In genomic region chr4:76087007-76087769, GRCh38 we compare ENCODE assay signal across 8 cellular contexts. TPM values are rescaled to one million over a fixed set of nuclear protein-coding genes. Genes with fewer than 3 reads are reported as not detected.
A peak's percentile ranks its signal among the peaks of the same experiment; 100 is the strongest.
DNase-seq lines count a peak whose midpoint lies in the region; ATAC-seq and TF ChIP-seq lines count a peak whose summit lies in the region.

No MANE protein-coding gene starts in this region.

- H3K27me3 ChIP-seq in colonic mucosa, result no peaks in the 10 kb centered on the region

- no peaks in the 10 kb centered on the region for H3K36me3 ChIP-seq in colonic mucosa

- no peak overlapping the region for H3K27ac Mint-ChIP-seq in type B pancreatic cell

- no peaks in the 10 kb centered on the region for H3K36me3 Mint-ChIP-seq in type B pancreatic cell

- no peak for ATAC-seq in HG03469 (IDR thresholded peaks at IDR 0.05; ENCODE audit: unreplicated experiment)
- no peak for ATAC-seq in GM19397 (IDR thresholded peaks at IDR 0.05; ENCODE audit: unreplicated experiment)

- intact Hi-C loops in colonic mucosa (cut with DNase I), result no loop called here

- no peaks in the 10 kb centered on the region for H3K9me3 ChIP-seq in colonic mucosa

- no peaks in the 10 kb centered on the region for H3K4me1 ChIP-seq in colonic mucosa

- H3K9ac ChIP-seq in colonic mucosa (ENCODE audit: low read depth in 2 of 2, low read length in 2 of 2), result no peak overlapping the region

- peak; percentile 51 for TF ChIP-seq CTCF in colonic mucosa (IDR thresholded peaks at IDR 0.05)
- TF ChIP-seq CTCF in type B pancreatic cell (conservative IDR thresholded peaks at IDR 0.05), result peak; percentile 74

- no peak overlapping the region for H3K4me3 ChIP-seq in colonic mucosa

- H3K27me3 Mint-ChIP-seq in type B pancreatic cell, result no peaks in the 10 kb centered on the region

- peak overlapping the region; percentile 18 for H3K4me3 Mint-ChIP-seq in type B pancreatic cell

- no peak overlapping the region for H3K27ac ChIP-seq in colonic mucosa

- no peaks in the 10 kb centered on the region for H3K9me3 Mint-ChIP-seq in type B pancreatic cell

- peaks cover 5% of the 10 kb centered on the region for H3K4me1 Mint-ChIP-seq in type B pancreatic cell (ENCODE audit: unreplicated experiment)

- DNase-seq in EL (peak; percentile 60), HuH-7.5 (ENCODE audit: low spot score) (peak; percentile 39), OCI-M1 (lab: John Stamatoyannopoulos, UW) (peak; percentile 90), colonic mucosa (peak; percentile 66), left kidney (ENCODE audit: low read depth, low spot score) (peak; percentile 83), type B pancreatic cell (ENCODE audit: extremely low spot score, unreplicated experiment) (no peak)

RNA-seq across cellular contexts. Expression of gene ART3, which starts 12.7 kb away (rescaled TPM):
- total RNA-seq in colonic mucosa, result 1 to 10 TPM; 1.6 to 1.8 TPM
- not detected in 2 replicates for total RNA-seq in type B pancreatic cell (ENCODE audit: low replicate concordance)

RNA-seq across cellular contexts. Expression of gene CXCL11, which starts 51.3 kb away (rescaled TPM):
- total RNA-seq in colonic mucosa, result not detected
- not detected in 2 replicates for total RNA-seq in type B pancreatic cell (ENCODE audit: low replicate concordance)
